In the genomic region with DNA sequence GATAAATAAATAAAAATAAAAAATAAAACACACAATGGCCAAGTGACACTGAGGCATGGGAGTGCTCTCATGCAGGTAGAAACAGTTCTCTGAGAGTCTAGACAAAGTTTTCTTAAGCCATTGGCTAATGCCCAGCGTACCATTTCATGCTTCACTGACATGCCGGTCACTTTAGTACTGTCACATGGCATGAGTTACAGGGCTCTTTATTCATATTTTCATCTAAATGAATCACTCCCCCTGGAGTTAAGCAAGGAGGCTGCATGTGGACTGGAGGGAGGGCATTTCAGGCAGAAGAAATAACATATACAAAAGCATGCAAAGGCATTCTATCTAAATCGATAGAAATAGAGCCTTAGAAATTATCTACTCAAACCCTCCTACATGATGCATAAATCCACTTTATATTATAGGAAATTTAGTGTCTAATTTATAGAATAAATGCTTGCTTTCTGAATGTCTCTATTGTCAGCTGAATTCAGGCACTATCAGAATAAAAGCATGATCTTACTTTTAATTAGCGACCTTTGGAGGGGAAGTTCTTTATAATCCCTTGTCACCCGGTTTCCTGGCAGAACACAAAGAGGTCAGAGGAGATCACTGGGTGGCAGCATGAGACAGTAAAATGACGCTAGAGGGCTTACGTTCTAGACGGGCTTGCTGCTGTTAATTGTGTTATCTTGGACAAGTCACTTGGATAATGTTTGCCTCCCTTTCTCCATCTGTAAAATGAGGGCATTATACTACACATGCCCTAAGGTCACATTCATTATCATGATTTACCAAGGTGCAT, we compare ENCODE assay signal across 8 cellular contexts. TPM values are rescaled to one million over a fixed set of nuclear protein-coding genes. Genes with fewer than 3 reads are reported as not detected.
DNase-seq lines count a peak whose midpoint lies in the region; ATAC-seq and TF ChIP-seq lines count a peak whose summit lies in the region.

No MANE protein-coding gene starts in this region.

- no peaks in the 10 kb centered on the region for H3F3A ChIP-seq in GM23338 (replicated peaks; ENCODE audit: low read depth)

- H3K79me2 ChIP-seq in GM23338 (replicated peaks; ENCODE audit: insufficient read depth): no peaks in the 10 kb centered on the region

- DNase-seq in BE2C (peak; percentile 29), GM23338 (ENCODE audit: low spot score) (peak; percentile 63), RWPE2 (ENCODE audit: low spot score) (no peak), left ventricle myocardium superior (no peak), activated T-cell treated with anti-CD3 and anti-CD28 coated beads for 4 hours (no peak), NCI-H510A (lab: John Stamatoyannopoulos, UW) (no peak)
- no peak for DNase-seq in activated naive CD4-positive, alpha-beta T cell (lab: John Stamatoyannopoulos, UW)

- peak overlapping the region; percentile 40; the same call in 1 of the 2 replicates for H2AFZ ChIP-seq in GM23338

- H3K4me3 ChIP-seq in BE2C (ENCODE audit: low read depth, low read length): peak overlapping the region; percentile 7; the same call in 1 of the 2 replicates
- H3K4me3 ChIP-seq in GM23338: no peak overlapping the region
- H3K4me3 ChIP-seq in RWPE2 (ENCODE audit: severe bottlenecking): no peak overlapping the region

- TF ChIP-seq CTCF in BE2C (IDR thresholded peaks at IDR 0.05; ENCODE audit: low read depth, low read length): peak; percentile 58
- peak; percentile 59 to 87 for TF ChIP-seq CTCF in GM23338 (conservative IDR thresholded peaks at IDR 0.05; ENCODE audit: low read depth in 2 of 2)
- TF ChIP-seq CTCF in RWPE2 (IDR thresholded peaks at IDR 0.05; ENCODE audit: poor library complexity, severe bottlenecking): no peak

- no peaks in the 10 kb centered on the region for H3K9me2 ChIP-seq in GM23338 (ENCODE audit: insufficient read depth)

- H3K9me3 ChIP-seq in BE2C: no peaks in the 10 kb centered on the region; the same call in 1 of the 2 replicates
- H3K9me3 ChIP-seq in RWPE2 (ENCODE audit: severe bottlenecking): no peaks in the 10 kb centered on the region

- H3K4me1 Mint-ChIP-seq in GM23338: peaks cover 8% of the 10 kb centered on the region

- no peaks in the 10 kb centered on the region for H4K20me1 ChIP-seq in GM23338 (replicated peaks; ENCODE audit: insufficient read depth)

- H3K4me1 ChIP-seq in BE2C (no peaks in the 10 kb centered on the region; the same call in 1 of the 2 replicates), GM23338 (ENCODE audit: insufficient read depth) (peaks cover 11% of the 10 kb centered on the region; the same call in 1 of the 2 replicates), RWPE2 (ENCODE audit: insufficient read depth, poor library complexity, severe bottlenecking) (no peaks in the 10 kb centered on the region)

- H3K27me3 ChIP-seq in BE2C (peaks cover 65% of the 10 kb centered on the region), GM23338 (ENCODE audit: insufficient read depth) (no peaks in the 10 kb centered on the region), RWPE2 (ENCODE audit: insufficient read depth, poor library complexity, severe bottlenecking) (no peaks in the 10 kb centered on the region)

- H3K27ac ChIP-seq in GM23338 (ENCODE audit: low read depth): no peak overlapping the region
- no peak overlapping the region for H3K27ac ChIP-seq in RWPE2 (ENCODE audit: poor library complexity, severe bottlenecking)

- ATAC-seq in GM23338 (peak; percentile 79), RWPE2 (ENCODE audit: low read depth) (0 out of 3 replicates have a peak, but pooled peaks have one; percentile 27), left ventricle myocardium superior (peak; percentile 38), HG03469 (IDR thresholded peaks at IDR 0.05; ENCODE audit: unreplicated experiment) (no peak)

- H3K9me3 Mint-ChIP-seq in GM23338: no peaks in the 10 kb centered on the region

- peaks cover 1% of the 10 kb centered on the region for H3K27me3 Mint-ChIP-seq in GM23338 (ENCODE audit: insufficient read depth, low read depth, poor library complexity)

- no peak overlapping the region for H3K27ac Mint-ChIP-seq in GM23338

- no peaks in the 10 kb centered on the region for H3K36me3 ChIP-seq in BE2C
- no peaks in the 10 kb centered on the region for H3K36me3 ChIP-seq in GM23338 (ENCODE audit: insufficient read depth)
- H3K36me3 ChIP-seq in RWPE2 (ENCODE audit: low read depth): no peaks in the 10 kb centered on the region

- no peak overlapping the region for H3K4me2 ChIP-seq in GM23338

- no peaks in the 10 kb centered on the region for H3K36me3 Mint-ChIP-seq in GM23338 (ENCODE audit: low read depth)

- intact Hi-C loops in left ventricle myocardium superior (cut with micrococcal nuclease): no loop called here

- H3K4me3 Mint-ChIP-seq in GM23338: no peak overlapping the region

TF ChIP-seq in GM23338, 12 proteins besides CTCF, POLR2A, EP300 and RAD21:
- no peak for TF ChIP-seq ETS1 (IDR thresholded peaks at IDR 0.05)
- no peak for TF ChIP-seq STAT1 (IDR thresholded peaks at IDR 0.05; ENCODE audit: unreplicated experiment)
- TF ChIP-seq JUNB (IDR thresholded peaks at IDR 0.05; ENCODE audit: unreplicated experiment): no peak

RNA-seq across cellular contexts. Expression of gene DYRK4, which starts 17.5 kb away (rescaled TPM):
- 30.5 TPM for polyA plus RNA-seq in BE2C (2012; ENCODE audit: insufficient read depth, insufficient read length, low read depth)
- total RNA-seq in GM23338 (2014; rRNA removed; shearing (Covaris generic)): 11.3 and 15.0 TPM in 2 replicates
- polyA plus RNA-seq in GM23338 (2016; fragmentation: Nextera tagmentation; extraction: Ambion mirVana): 16.9 and 17.3 TPM in 2 replicates
- total RNA-seq in left ventricle myocardium superior: 26.6 TPM

RNA-seq across cellular contexts. Expression of gene RAD51AP1, which starts 40.8 kb away (rescaled TPM):
- polyA plus RNA-seq in BE2C (2012; ENCODE audit: insufficient read depth, insufficient read length, low read depth): 5.7 TPM
- total RNA-seq in GM23338 (2014; rRNA removed; shearing (Covaris generic)): 75.2 and 84.5 TPM in 2 replicates
- polyA plus RNA-seq in GM23338 (2016; fragmentation: Nextera tagmentation; extraction: Ambion mirVana): 112 and 119 TPM in 2 replicates
- 1.2 TPM for total RNA-seq in left ventricle myocardium superior

Comparison
In these comparisons a context has a peak if more than half of its experiments do, and no peak if none do; other contexts are left out.
1. DNase-seq: peak in BE2C (single experiment) and GM23338 (single experiment); none in RWPE2 (single experiment), left ventricle myocardium superior (single experiment), activated T-cell treated with anti-CD3 and anti-CD28 coated beads for 4 hours (single experiment), activated naive CD4-positive, alpha-beta T cell (0 of 4) and NCI-H510A (single experiment).
2. RNA of gene RAD51AP1, which starts 40.8 kb away (total RNA-seq): 75.2 to 84.5 TPM in GM23338; 1.2 TPM in left ventricle myocardium superior (single experiment); every median in the first group is over 10 times any median in the second.